ENCODE assay signal across 8 cellular contexts in genomic region chr10:45593938-45594275, GRCh38.
DNase-seq lines count a peak whose midpoint lies in the region; ATAC-seq and TF ChIP-seq lines count a peak whose summit lies in the region.
"Had no signal": no experiment of that assay in that cellular context is flagged by ENCODE, and none has a peak within 500 bp of the region (broad histone marks: within the 10 kb centered on the region; RNA-seq: fewer than 3 reads in every experiment).

No MANE protein-coding gene starts in this region.

- H3K27ac ChIP-seq in iPS-20b (ENCODE audit: low read length): no peak overlapping the region

- peaks cover 6% of the 10 kb centered on the region; the same call in 1 of the 2 replicates for H3K4me1 ChIP-seq in iPS-20b (ENCODE audit: insufficient read depth, low read length)

- DNase-seq in HFF-Myc (ENCODE audit: extremely low read depth, low read depth): no peak
- no peak for DNase-seq in activated CD8-positive, alpha-beta T cell treated with anti-CD3 and anti-CD28 coated beads, Interleukin-2, amount 10 ng/mL, durations not matched to agents 7 days and 5 days
- DNase-seq in stimulated activated effector memory CD8-positive, alpha-beta T cell treated with anti-CD3 and anti-CD28 coated beads, Interleukin-12 subunit alpha, Interleukin-12 subunit beta, amount 100 ng/mL, for 72 hours (ENCODE audit: low spot score in 2 of 2): no peak
- DNase-seq in NAMALWA (ENCODE audit: low spot score): no peak
- no peak for DNase-seq in SHP77 treated with DMSO at 0.1 percent for 48 hours (lab: John Stamatoyannopoulos, UW)
- DNase-seq in effector CD4-positive, alpha-beta T cell: no peak
- DNase-seq: activated CD8-positive, alpha-beta memory T cell treated with anti-CD3 and anti-CD28 coated beads for 24 hours had no signal

- H3K9me3 ChIP-seq in iPS-20b (ENCODE audit: insufficient read depth, low read depth, low read length): no peaks in the 10 kb centered on the region

- no peaks in the 10 kb centered on the region for H3K9me3 Mint-ChIP-seq in activated CD8-positive, alpha-beta T cell treated with anti-CD3 and anti-CD28 coated beads, Interleukin-2, amount 10 ng/mL, durations not matched to agents 7 days and 5 days (ENCODE audit: insufficient read depth)
- no peaks in the 10 kb centered on the region for H3K9me3 Mint-ChIP-seq in stimulated activated effector memory CD8-positive, alpha-beta T cell treated with anti-CD3 and anti-CD28 coated beads, Interleukin-12 subunit alpha, Interleukin-12 subunit beta, amount 100 ng/mL, for 72 hours

- TF ChIP-seq CTCF in HFF-Myc (IDR thresholded peaks at IDR 0.05; ENCODE audit: low read depth, low read length, missing control alignments): no peak

- H3K4me1 Mint-ChIP-seq in activated CD8-positive, alpha-beta T cell treated with anti-CD3 and anti-CD28 coated beads, Interleukin-2, amount 10 ng/mL, durations not matched to agents 7 days and 5 days (ENCODE audit: low read depth): peaks cover 34% of the 10 kb centered on the region
- H3K4me1 Mint-ChIP-seq in stimulated activated effector memory CD8-positive, alpha-beta T cell treated with anti-CD3 and anti-CD28 coated beads, Interleukin-12 subunit alpha, Interleukin-12 subunit beta, amount 100 ng/mL, for 72 hours: peaks cover 43% of the 10 kb centered on the region

- CTCF ChIA-PET in activated CD8-positive, alpha-beta T cell treated with anti-CD3 and anti-CD28 coated beads, Interleukin-2, amount 10 ng/mL, durations not matched to agents 7 days and 5 days (lab: Charles Lee): interaction anchor here (4.4 kb wide), 1 partner anchor 13 kb away, joined by 18 read pairs; no protein-coding TSS in a partner anchor

- H3K4me3 Mint-ChIP-seq in activated CD8-positive, alpha-beta T cell treated with anti-CD3 and anti-CD28 coated beads, Interleukin-2, amount 10 ng/mL, durations not matched to agents 7 days and 5 days: peak overlapping the region; percentile 86
- peak overlapping the region; percentile 70 for H3K4me3 Mint-ChIP-seq in stimulated activated effector memory CD8-positive, alpha-beta T cell treated with anti-CD3 and anti-CD28 coated beads, Interleukin-12 subunit alpha, Interleukin-12 subunit beta, amount 100 ng/mL, for 72 hours

- ATAC-seq in activated CD8-positive, alpha-beta T cell treated with anti-CD3 and anti-CD28 coated beads, Interleukin-2, amount 10 ng/mL, durations not matched to agents 7 days and 5 days: no peak
- no peak for ATAC-seq in stimulated activated effector memory CD8-positive, alpha-beta T cell treated with anti-CD3 and anti-CD28 coated beads, Interleukin-12 subunit alpha, Interleukin-12 subunit beta, amount 100 ng/mL, for 72 hours

- H3K27me3 Mint-ChIP-seq in activated CD8-positive, alpha-beta T cell treated with anti-CD3 and anti-CD28 coated beads, Interleukin-2, amount 10 ng/mL, durations not matched to agents 7 days and 5 days (ENCODE audit: low read depth): no peaks in the 10 kb centered on the region

- peaks cover 15% of the 10 kb centered on the region for H3K36me3 Mint-ChIP-seq in activated CD8-positive, alpha-beta T cell treated with anti-CD3 and anti-CD28 coated beads, Interleukin-2, amount 10 ng/mL, durations not matched to agents 7 days and 5 days (ENCODE audit: low read depth)
- H3K36me3 Mint-ChIP-seq in stimulated activated effector memory CD8-positive, alpha-beta T cell treated with anti-CD3 and anti-CD28 coated beads, Interleukin-12 subunit alpha, Interleukin-12 subunit beta, amount 100 ng/mL, for 72 hours: peaks cover 20% of the 10 kb centered on the region

- peak overlapping the region; percentile 75 for H3K27ac Mint-ChIP-seq in activated CD8-positive, alpha-beta T cell treated with anti-CD3 and anti-CD28 coated beads, Interleukin-2, amount 10 ng/mL, durations not matched to agents 7 days and 5 days
- peak overlapping the region; percentile 72 for H3K27ac Mint-ChIP-seq in stimulated activated effector memory CD8-positive, alpha-beta T cell treated with anti-CD3 and anti-CD28 coated beads, Interleukin-12 subunit alpha, Interleukin-12 subunit beta, amount 100 ng/mL, for 72 hours

- peak overlapping the region; percentile 76; the same call in 1 of the 2 replicates for H3K9ac ChIP-seq in iPS-20b (ENCODE audit: low read depth, low read length)

- peak overlapping the region; percentile 77 for H3K4me3 ChIP-seq in HFF-Myc (replicated peaks; ENCODE audit: low read depth, low read length)
- H3K4me3 ChIP-seq in iPS-20b (ENCODE audit: low read length): peak overlapping the region; percentile 90

- H3K36me3 ChIP-seq in iPS-20b (ENCODE audit: insufficient read depth, low read depth, low read length): no peaks in the 10 kb centered on the region

- H3K27me3 ChIP-seq in iPS-20b (ENCODE audit: insufficient read depth, low read length): no peaks in the 10 kb centered on the region; the same call in 1 of the 2 replicates

- POLR2A ChIA-PET in activated CD8-positive, alpha-beta T cell treated with anti-CD3 and anti-CD28 coated beads, Interleukin-2, amount 10 ng/mL, durations not matched to agents 7 days and 5 days (lab: Charles Lee): interaction anchor here (0.6 to 1.1 kb wide), 2 partner anchors 13 to 15 kb away, joined by 3 to 11 read pairs; no protein-coding TSS in a partner anchor
